ENCODE assay signal across 9 cellular contexts in the genomic region with DNA sequence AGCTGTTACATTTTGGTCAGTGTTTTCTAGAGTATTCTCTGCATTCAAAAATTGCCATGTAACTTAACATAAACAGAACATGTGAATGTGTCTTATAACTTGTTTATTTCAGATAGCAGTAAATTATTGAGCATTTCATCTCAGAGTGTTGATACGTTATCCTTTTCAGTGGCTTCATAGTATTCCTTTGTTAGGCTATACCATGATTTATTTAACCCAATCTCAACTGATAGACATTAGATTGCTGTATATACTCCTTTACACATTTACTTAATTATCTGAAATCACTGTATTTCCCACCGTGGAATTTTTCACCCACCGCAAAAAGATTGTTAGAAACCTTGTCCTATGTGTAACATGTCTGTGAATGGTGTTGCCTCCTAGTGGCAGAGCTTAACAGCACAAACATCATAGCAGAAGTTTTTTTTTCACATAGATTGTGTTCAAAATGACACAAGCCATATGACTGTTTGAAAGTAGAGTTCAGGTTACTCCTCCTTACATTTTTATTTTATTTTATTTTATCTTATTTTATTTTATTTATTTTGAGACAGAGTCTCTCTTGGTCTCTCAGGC. TPM values are rescaled to one million over a fixed set of nuclear protein-coding genes. Genes with fewer than 3 reads are reported as not detected.
DNase-seq lines count a peak whose midpoint lies in the region; ATAC-seq, FAIRE-seq and TF ChIP-seq lines count a peak whose summit lies in the region.
"Had no signal": no experiment of that assay in that cellular context is flagged by ENCODE, and none has a peak within 500 bp of the region (broad histone marks: within the 10 kb centered on the region; RNA-seq: fewer than 3 reads in every experiment).

No MANE protein-coding gene starts in this region.

- peak; percentile 51 for TF ChIP-seq CTCF in MM.1S (IDR thresholded peaks at IDR 0.05; ENCODE audit: low read length)
- peak in 41 of 56 donors; percentile 9 to 49 (median 29) for TF ChIP-seq CTCF in dorsolateral prefrontal cortex (IDR thresholded peaks at IDR 0.05 in 54 of 56, conservative IDR thresholded peaks at IDR 0.05 in 2 of 56; ENCODE audit: low read depth in 1 of 56, partially characterized antibody in 56 of 56)

- H3K4me1 ChIP-seq in MM.1S (ENCODE audit: low read length) (no peaks in the 10 kb centered on the region), small intestine (ENCODE audit: control insufficient read depth in 2 of 2, insufficient read depth in 1 of 2, low read depth in 1 of 2, low read length in 1 of 2) (no peaks in the 10 kb centered on the region)

- H3K36me3 ChIP-seq in MM.1S (replicated peaks; ENCODE audit: insufficient read depth, low read length): peaks cover 3% of the 10 kb centered on the region; the same call in 1 of the 2 replicates
- H3K36me3 ChIP-seq in small intestine (ENCODE audit: control insufficient read depth in 2 of 2, insufficient read depth in 2 of 2, low read length in 2 of 2): peaks cover 0 to 20% of the 10 kb centered on the region in 2 donors

- WGBS in small intestine, 3 donors: 93 to 95% (median 94%) methylated on average over 3 of the region's 3 CpGs

- H3K9me2 ChIP-seq in MM.1S (replicated peaks; ENCODE audit: insufficient read depth, low read length): no peaks in the 10 kb centered on the region

- H2AFZ ChIP-seq in MM.1S (ENCODE audit: low read length): no peak overlapping the region

- TF ChIP-seq POLR2A in GM12892 (IDR thresholded peaks at IDR 0.05; ENCODE audit: low read depth, low read length): no peak

- intact Hi-C loops in dorsolateral prefrontal cortex (cut with DNase I): no loop called here

- FAIRE-seq in small intestine (lab: Jason Lieb, UNC): no peak
- FAIRE-seq in GM12892 (lab: Jason Lieb, UNC): no peak
- FAIRE-seq: TTC549 had no signal

- no peaks in the 10 kb centered on the region for H3F3A ChIP-seq in MM.1S (ENCODE audit: insufficient read depth, low read length)

- no peaks in the 10 kb centered on the region for H3K9me3 ChIP-seq in MM.1S (replicated peaks; ENCODE audit: insufficient read depth, low read length)
- no peaks in the 10 kb centered on the region for H3K9me3 ChIP-seq in small intestine (ENCODE audit: control insufficient read depth, low read depth)

- no peak overlapping the region for H3K4me2 ChIP-seq in MM.1S (ENCODE audit: low read depth, low read length)

- no peak overlapping the region for H3K9ac ChIP-seq in MM.1S (ENCODE audit: low read length)

- no peaks in the 10 kb centered on the region for H4K20me1 ChIP-seq in MM.1S (ENCODE audit: insufficient read depth, low read length)

- no peaks in the 10 kb centered on the region for H3K79me2 ChIP-seq in MM.1S (ENCODE audit: low read length)

- H3K27me3 ChIP-seq in MM.1S (replicated peaks; ENCODE audit: insufficient read depth, low read length) (no peaks in the 10 kb centered on the region), dorsolateral prefrontal cortex (no peaks in the 10 kb centered on the region), small intestine (ENCODE audit: control insufficient read depth in 2 of 2, insufficient read depth in 2 of 2, low read length in 2 of 2) (no peaks in the 10 kb centered on the region)

- H3K4me3 ChIP-seq in MM.1S (ENCODE audit: low read length) (no peak overlapping the region), dorsolateral prefrontal cortex (no peak overlapping the region), small intestine (ENCODE audit: low read depth in 1 of 2, low read length in 2 of 2) (no peak overlapping the region)

- peak; percentile 5 for DNase-seq in NOMO-1 treated with DMSO at 0.1 percent for 48 hours (lab: John Stamatoyannopoulos, UW; ENCODE audit: unreplicated experiment)
- no peak for DNase-seq in NOMO-1 treated with dmso at 0.1 percent for 144 hours (lab: John Stamatoyannopoulos, UW; ENCODE audit: unreplicated experiment)
- DNase-seq in MM.1S: no peak
- DNase-seq in dorsolateral prefrontal cortex: no peak
- DNase-seq in small intestine: peak; percentile 20
- no peak for DNase-seq in NCI-H2196 (lab: John Stamatoyannopoulos, UW; ENCODE audit: unreplicated experiment)
- DNase-seq in GM12892 (ENCODE audit: insufficient read length): no peak

- no peak for ATAC-seq in HG03521 (IDR thresholded peaks at IDR 0.05; ENCODE audit: unreplicated experiment)

- H3K27ac ChIP-seq in MM.1S (ENCODE audit: low read length): no peak overlapping the region
- H3K27ac ChIP-seq in dorsolateral prefrontal cortex: peak overlapping the region in 30 of 59 donors; percentile 7 to 98 (median 90)
- no peak overlapping the region for H3K27ac ChIP-seq in small intestine (ENCODE audit: low read depth in 1 of 2, low read length in 1 of 2)

RNA-seq across cellular contexts. Expression of gene SLF2, which starts 21.4 kb away (rescaled TPM):
- total RNA-seq in dorsolateral prefrontal cortex: 10 to 100 TPM; 32.8 to 92.3 (median 49.6) TPM
- polyA plus RNA-seq in small intestine: 1 to 10 TPM; 3.8 to 6.7 (median 4.5) TPM
- 16.2 TPM for polyA plus RNA-seq in GM12892 (2012; ENCODE audit: missing spikeins)

RNA-seq across cellular contexts. Expression of gene SEMA4G, which starts 35.1 kb away (rescaled TPM):
- 10 to 100 TPM in 82 of 120 experiments, 1 to 10 TPM in 38; 4.9 to 25.7 (median 11.7) TPM for total RNA-seq in dorsolateral prefrontal cortex
- polyA plus RNA-seq in small intestine: 100 to 1,000 TPM in 1 of 3 donors, 10 to 100 TPM in 2; 44.9 to 147 (median 61.1) TPM
- 1.2 TPM for polyA plus RNA-seq in GM12892 (2012; ENCODE audit: missing spikeins)

RNA-seq across cellular contexts. Expression of gene MRPL43, which starts 53.1 kb away (rescaled TPM):
- total RNA-seq in dorsolateral prefrontal cortex: 10 to 100 TPM; 42.1 to 81.4 (median 59.6) TPM
- polyA plus RNA-seq in small intestine: 100 to 1,000 TPM; 106 to 122 (median 108) TPM
- 59.4 TPM for polyA plus RNA-seq in GM12892 (2012; ENCODE audit: missing spikeins)

RNA-seq across cellular contexts. Expression of gene TWNK, which starts 53.2 kb away (rescaled TPM):
- 10 to 100 TPM in 1 of 120 experiments, 1 to 10 TPM in 119; 3.4 to 10.0 (median 5.4) TPM for total RNA-seq in dorsolateral prefrontal cortex
- 1 to 10 TPM; 1.6 to 7.7 (median 1.8) TPM for polyA plus RNA-seq in small intestine
- polyA plus RNA-seq in GM12892 (2012; ENCODE audit: missing spikeins): 13.5 TPM

Comparison
In these comparisons a context has a peak if more than half of its experiments do, and no peak if none do; other contexts are left out.
1. DNase-seq: peak in NOMO-1 treated with DMSO at 0.1 percent for 48 hours (single experiment) and small intestine (single experiment); none in NOMO-1 treated with dmso at 0.1 percent for 144 hours (single experiment), MM.1S (single experiment), dorsolateral prefrontal cortex (0 of 10), NCI-H2196 (single experiment) and GM12892 (single experiment).
2. H3K27ac ChIP-seq: peak in dorsolateral prefrontal cortex (30 of 59); none in MM.1S (single experiment) and small intestine (0 of 2).